ENCODE assay signal across 8 cellular contexts in the genomic region with DNA sequence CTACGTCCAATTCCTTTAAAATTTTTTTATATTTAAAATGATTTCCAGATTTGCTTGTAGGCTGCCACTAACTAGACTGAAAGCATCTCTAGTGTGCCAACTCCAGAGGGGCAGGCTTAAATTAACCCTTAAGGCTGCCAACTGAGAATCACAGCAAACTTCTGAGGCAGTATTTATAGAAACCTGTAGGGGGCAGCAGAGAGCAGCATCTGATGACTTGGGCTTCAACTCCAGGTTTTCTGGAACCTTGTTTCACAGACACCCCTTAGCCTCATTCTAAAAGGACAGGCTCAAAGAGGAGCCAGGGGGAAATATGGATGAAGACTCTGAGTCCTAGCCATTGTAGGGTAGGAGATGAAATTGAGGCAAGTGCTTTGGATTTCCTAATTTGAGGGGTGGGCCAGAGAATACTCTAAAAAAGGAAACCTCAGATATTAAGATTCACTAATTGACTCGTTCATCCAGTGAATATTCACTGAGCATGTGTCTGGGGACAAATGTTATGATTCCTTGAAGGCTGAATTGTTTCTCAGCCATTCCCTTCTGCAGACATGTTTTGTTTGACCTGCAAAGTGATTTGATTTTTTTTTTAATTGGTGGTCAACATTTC.
DNase-seq lines count a peak whose midpoint lies in the region; ATAC-seq, FAIRE-seq and TF ChIP-seq lines count a peak whose summit lies in the region.

No MANE protein-coding gene starts in this region.

- no peak overlapping the region for H3K56ac ChIP-seq in IMR-90 (ENCODE audit: extremely low read depth, insufficient read depth, low read length)

- H3K9me3 Mint-ChIP-seq in activated CD8-positive, alpha-beta memory T cell treated with anti-CD3 and anti-CD28 coated beads, Interleukin-2, amount 10 ng/mL, durations not matched to agents 7 days and 5 days (ENCODE audit: low read depth) = no peaks in the 10 kb centered on the region

- H3K14ac ChIP-seq in IMR-90 (replicated peaks; ENCODE audit: low read depth, low read length) = no peak overlapping the region

- TF ChIP-seq POLR2A in IMR-90 (IDR thresholded peaks at IDR 0.05; ENCODE audit: low read depth, low read length) (no peak), endothelial cell of umbilical vein (IDR thresholded peaks at IDR 0.05; ENCODE audit: low read depth, low read length) (no peak)

- H3K4me2 ChIP-seq in IMR-90 (ENCODE audit: low read depth, low read length) (no peak overlapping the region), endothelial cell of umbilical vein (ENCODE audit: insufficient read depth, low read length) (no peak overlapping the region)

- no peak overlapping the region for H2BK20ac ChIP-seq in IMR-90 (ENCODE audit: low read depth, low read length)

- peak; percentile 75 for TF ChIP-seq CTCF in IMR-90 (conservative IDR thresholded peaks at IDR 0.05; ENCODE audit: low read depth, low read length)
- TF ChIP-seq CTCF in endothelial cell of umbilical vein (IDR thresholded peaks at IDR 0.05; ENCODE audit: extremely low read depth in 1 of 2, insufficient read depth in 1 of 2, low read depth in 1 of 2, low read length in 2 of 2) = peak; percentile 68 to 75

- FAIRE-seq in endothelial cell of umbilical vein (lab: Jason Lieb, UNC) = peak; percentile 70

- H2BK15ac ChIP-seq in IMR-90 (ENCODE audit: low read depth, low read length) = no peak overlapping the region

- H3K9ac ChIP-seq in IMR-90 (ENCODE audit: low read depth, low read length) = no peak overlapping the region
- no peak overlapping the region for H3K9ac ChIP-seq in endothelial cell of umbilical vein (replicated peaks; ENCODE audit: extremely low read depth, insufficient read depth, low read length)

- H3K4me3 Mint-ChIP-seq in activated CD8-positive, alpha-beta memory T cell treated with anti-CD3 and anti-CD28 coated beads, Interleukin-2, amount 10 ng/mL, durations not matched to agents 7 days and 5 days = no peak overlapping the region

- no peak overlapping the region for H2BK120ac ChIP-seq in IMR-90 (ENCODE audit: low read depth, low read length)

- DNase-seq in activated CD8-positive, alpha-beta memory T cell treated with anti-CD3 and anti-CD28 coated beads, Interleukin-2, amount 10 ng/mL, durations not matched to agents 7 days and 5 days = peak; percentile 41
- DNase-seq in activated CD8-positive, alpha-beta memory T cell treated with anti-CD3 and anti-CD28 coated beads for 24 hours = no peak
- DNase-seq in IMR-90 (peak; percentile 31), RPMI7951 (ENCODE audit: low read depth) (peak; percentile 18), endothelial cell of umbilical vein (ENCODE audit: low read depth, low spot score) (peak; percentile 43), middle frontal gyrus (ENCODE audit: extremely low spot score, low spot score) (peak; percentile 14), T-helper 9 cell (no peak)

- no peak for ATAC-seq in activated CD8-positive, alpha-beta memory T cell treated with anti-CD3 and anti-CD28 coated beads, Interleukin-2, amount 10 ng/mL, durations not matched to agents 7 days and 5 days
- ATAC-seq in IMR-90 (ENCODE audit: low read depth) = peak; percentile 51
- no peak for ATAC-seq in HG02884 (IDR thresholded peaks at IDR 0.05; ENCODE audit: unreplicated experiment)

- H3K4me1 ChIP-seq in IMR-90 (ENCODE audit: control insufficient read depth, insufficient read depth, low read length) (no peaks in the 10 kb centered on the region), endothelial cell of umbilical vein (ENCODE audit: control insufficient read depth, extremely low read depth, insufficient read depth, low read length) (no peaks in the 10 kb centered on the region)

- dilution Hi-C loops in IMR-90 (cut with HindIII; ENCODE audit: low sequenced_read_pairs, unreplicated experiment) = no loop called here
- dilution Hi-C loops in endothelial cell of umbilical vein (cut with MboI; ENCODE audit: extremely low pct_ligation_motif_present, low sequenced_read_pairs) = no loop called here

- no peaks in the 10 kb centered on the region for H3K36me3 ChIP-seq in IMR-90 (ENCODE audit: control insufficient read depth, insufficient read depth, low read length)
- no peaks in the 10 kb centered on the region for H3K36me3 ChIP-seq in endothelial cell of umbilical vein (ENCODE audit: control insufficient read depth in 2 of 2, extremely low read depth in 1 of 2, insufficient read depth in 2 of 2, low read length in 2 of 2)

- no peaks in the 10 kb centered on the region for H4K20me1 ChIP-seq in IMR-90 (ENCODE audit: insufficient read depth, low read length)
- H4K20me1 ChIP-seq in endothelial cell of umbilical vein (replicated peaks; ENCODE audit: control insufficient read depth, extremely low read depth, insufficient read depth, low read length) = no peaks in the 10 kb centered on the region

- no peak overlapping the region for H4K8ac ChIP-seq in IMR-90 (ENCODE audit: low read depth in 2 of 2, low read length in 2 of 2)

- H2AK5ac ChIP-seq in IMR-90 (ENCODE audit: low read depth, low read length) = no peak overlapping the region

- H3K27me3 Mint-ChIP-seq in activated CD8-positive, alpha-beta memory T cell treated with anti-CD3 and anti-CD28 coated beads, Interleukin-2, amount 10 ng/mL, durations not matched to agents 7 days and 5 days = no peaks in the 10 kb centered on the region

- in situ Hi-C loops in IMR-90 (cut with MboI; ENCODE audit: low sequenced_read_pairs) = no loop called here

- no CpG with 5 or more reads among the region's 2 CpGs for WGBS in IMR-90 (ENCODE audit: extremely low coverage in 2 of 2, insufficient read length in 1 of 2), 2 experiments

- H4K91ac ChIP-seq in IMR-90 (ENCODE audit: insufficient read depth, low read depth, low read length) = no peak overlapping the region

- intact Hi-C loops in IMR-90 (cut with micrococcal nuclease) = loop anchor here (1.0 to 5.0 kb wide), 3 partner anchors 65 to 708 kb away; no protein-coding TSS in a partner anchor
- intact Hi-C loops in endothelial cell of umbilical vein (cut with micrococcal nuclease) = loop anchor here (1.0 to 5.0 kb wide), 4 partner anchors 62 to 710 kb away; partner anchors contain the start of gene HSPB8

- H2AFZ ChIP-seq in IMR-90 (replicated peaks; ENCODE audit: low read length, poor library complexity) (no peak overlapping the region), endothelial cell of umbilical vein (ENCODE audit: low read depth, low read length) (no peak overlapping the region)

- no peaks in the 10 kb centered on the region for H3K79me1 ChIP-seq in IMR-90 (ENCODE audit: low read depth in 1 of 2, low read length in 2 of 2)

- H3K27me3 ChIP-seq in IMR-90 (ENCODE audit: control insufficient read depth, insufficient read depth, low read length) (no peaks in the 10 kb centered on the region), endothelial cell of umbilical vein (ENCODE audit: control insufficient read depth in 2 of 2, insufficient read depth in 2 of 2, low read length in 2 of 2) (no peaks in the 10 kb centered on the region)

- no peaks in the 10 kb centered on the region for H3K4me1 Mint-ChIP-seq in activated CD8-positive, alpha-beta memory T cell treated with anti-CD3 and anti-CD28 coated beads, Interleukin-2, amount 10 ng/mL, durations not matched to agents 7 days and 5 days

- H3K9me3 ChIP-seq in IMR-90 (ENCODE audit: control insufficient read depth, insufficient read depth, low read length) = no peaks in the 10 kb centered on the region
- H3K9me3 ChIP-seq in endothelial cell of umbilical vein (replicated peaks; ENCODE audit: control insufficient read depth, insufficient read depth, low read length) = no peaks in the 10 kb centered on the region

- no peaks in the 10 kb centered on the region for H3K36me3 Mint-ChIP-seq in activated CD8-positive, alpha-beta memory T cell treated with anti-CD3 and anti-CD28 coated beads, Interleukin-2, amount 10 ng/mL, durations not matched to agents 7 days and 5 days

- H3K27ac Mint-ChIP-seq in activated CD8-positive, alpha-beta memory T cell treated with anti-CD3 and anti-CD28 coated beads, Interleukin-2, amount 10 ng/mL, durations not matched to agents 7 days and 5 days = no peak overlapping the region

- no peaks in the 10 kb centered on the region for H3K9me1 ChIP-seq in IMR-90 (ENCODE audit: insufficient read depth, low read length)
- no peaks in the 10 kb centered on the region for H3K9me1 ChIP-seq in endothelial cell of umbilical vein (replicated peaks; ENCODE audit: control insufficient read depth, extremely low read depth, insufficient read depth, low read length)

- peak; percentile 83 for TF ChIP-seq RAD21 in IMR-90 (IDR thresholded peaks at IDR 0.05; ENCODE audit: low read length)

- POLR2A ChIA-PET in IMR-90 (lab: Charles Lee; ENCODE audit: unreplicated experiment) (no interaction called here), endothelial cell of umbilical vein (lab: Charles Lee) (no interaction called here)

- no peak overlapping the region for H3K4ac ChIP-seq in IMR-90 (ENCODE audit: low read depth, low read length)

- H3K23ac ChIP-seq in IMR-90 (ENCODE audit: low read depth, low read length) = no peak overlapping the region

- no peaks in the 10 kb centered on the region for H3K79me2 ChIP-seq in endothelial cell of umbilical vein (ENCODE audit: control insufficient read depth, insufficient read depth, low read length)

- H2BK5ac ChIP-seq in IMR-90 (ENCODE audit: low read depth, low read length, poor library complexity, severe bottlenecking) = no peak overlapping the region

- BruUV-seq in IMR-90 (replicated peaks; lab: Mats Ljungman, UMichigan) = no TSS peak
- no TSS peak for BruUV-seq in endothelial cell of umbilical vein (replicated peaks; lab: Mats Ljungman, UMichigan)

- H2AK9ac ChIP-seq in IMR-90 (replicated peaks; ENCODE audit: low read depth, low read length, poor library complexity) = no peak overlapping the region

- no peak overlapping the region for H3K18ac ChIP-seq in IMR-90 (ENCODE audit: low read depth, low read length)

- CTCF ChIA-PET in activated CD8-positive, alpha-beta memory T cell treated with anti-CD3 and anti-CD28 coated beads, Interleukin-2, amount 10 ng/mL, durations not matched to agents 7 days and 5 days (lab: Charles Lee) = interaction anchor here (1.2 to 2.2 kb wide), 2 partner anchors 298 kb away, joined by 5 to 6 read pairs; no protein-coding TSS in a partner anchor
- CTCF ChIA-PET in IMR-90 (lab: Yijun Ruan, JAX) (no interaction called here), endothelial cell of umbilical vein (lab: Charles Lee) (interaction anchor here (0.6 to 3.5 kb wide), 10 partner anchors 21 to 710 kb away, joined by 3 to 50 read pairs (median 4); no protein-coding TSS in a partner anchor)

- no peak overlapping the region for H3K27ac ChIP-seq in IMR-90 (ENCODE audit: insufficient read depth, low read length)
- no peak overlapping the region for H3K27ac ChIP-seq in endothelial cell of umbilical vein (ENCODE audit: insufficient read depth, low read depth, low read length)

- no peak overlapping the region for H4K5ac ChIP-seq in IMR-90 (ENCODE audit: low read depth, low read length)

- H3K4me3 ChIP-seq in IMR-90 (ENCODE audit: insufficient read depth, low read depth, low read length) (no peak overlapping the region), endothelial cell of umbilical vein (replicated peaks in 1 of 3; ENCODE audit: insufficient read depth in 1 of 3, low read depth in 1 of 3, low read length in 3 of 3) (no peak overlapping the region)

TF ChIP-seq in IMR-90, 13 proteins besides CTCF, POLR2A, EP300 and RAD21 (continues in another document):
- TF ChIP-seq MAZ (IDR thresholded peaks at IDR 0.05; ENCODE audit: borderline replicate concordance, low read depth, low read length) = no peak

TF ChIP-seq in endothelial cell of umbilical vein, 7 proteins besides CTCF, POLR2A, EP300 and RAD21 (continues in another document):
- no peak for TF ChIP-seq FOS (IDR thresholded peaks at IDR 0.05; ENCODE audit: borderline replicate concordance, insufficient read depth, low read length)

Comparison
In these comparisons a context has a peak if more than half of its experiments do, and no peak if none do; other contexts are left out.
1. DNase-seq: peak in activated CD8-positive, alpha-beta memory T cell treated with anti-CD3 and anti-CD28 coated beads, Interleukin-2, amount 10 ng/mL, durations not matched to agents 7 days and 5 days (single experiment), IMR-90 (single experiment), RPMI7951 (single experiment), endothelial cell of umbilical vein (single experiment) and middle frontal gyrus (single experiment); none in activated CD8-positive, alpha-beta memory T cell treated with anti-CD3 and anti-CD28 coated beads for 24 hours (single experiment) and T-helper 9 cell (single experiment).